9 cellular contexts compared by ENCODE assay signal in genomic region chr9:123996731-123997421, GRCh38. TPM values are rescaled to one million over a fixed set of nuclear protein-coding genes. Genes with fewer than 3 reads are reported as not detected.
DNase-seq lines count a peak whose midpoint lies in the region; ATAC-seq and TF ChIP-seq lines count a peak whose summit lies in the region.
"Had no signal": no experiment of that assay in that cellular context is flagged by ENCODE, and none has a peak within 500 bp of the region (broad histone marks: within the 10 kb centered on the region; RNA-seq: fewer than 3 reads in every experiment).

No MANE protein-coding gene starts in this region.

- no peaks in the 10 kb centered on the region for H3K36me3 Mint-ChIP-seq in GM23338 (ENCODE audit: low read depth)
- H3K36me3 Mint-ChIP-seq in activated naive CD8-positive, alpha-beta T cell treated with anti-CD3 and anti-CD28 coated beads, Interleukin-2, amount 10 ng/mL, durations not matched to agents 7 days and 5 days = peaks cover 3% of the 10 kb centered on the region
- no peaks in the 10 kb centered on the region for H3K36me3 Mint-ChIP-seq in nephron progenitor cell (ENCODE audit: low read depth)
- no peaks in the 10 kb centered on the region for H3K36me3 Mint-ChIP-seq in CD8-positive, alpha-beta T cell

- H3K27me3 Mint-ChIP-seq in GM23338 (ENCODE audit: insufficient read depth, low read depth, poor library complexity) (peaks cover 77% of the 10 kb centered on the region), nephron progenitor cell (ENCODE audit: low read depth, poor library complexity) (peaks cover 79% of the 10 kb centered on the region)
- peaks cover 76% of the 10 kb centered on the region for H3K27me3 Mint-ChIP-seq in activated naive CD8-positive, alpha-beta T cell treated with anti-CD3 and anti-CD28 coated beads, Interleukin-2, amount 10 ng/mL, durations not matched to agents 7 days and 5 days
- peaks cover 64% of the 10 kb centered on the region for H3K27me3 Mint-ChIP-seq in CD8-positive, alpha-beta T cell (ENCODE audit: low read depth)

- H3K4me2 ChIP-seq in GM23338 = peak overlapping the region; percentile 31; the same call in 1 of the 2 replicates

- no peaks in the 10 kb centered on the region for H3K79me2 ChIP-seq in GM23338 (replicated peaks; ENCODE audit: insufficient read depth)

- no peaks in the 10 kb centered on the region for H3K36me3 ChIP-seq in GM06990 (ENCODE audit: control insufficient read depth, insufficient read depth, low read length)
- no peaks in the 10 kb centered on the region for H3K36me3 ChIP-seq in GM23338 (ENCODE audit: insufficient read depth)
- H3K36me3 ChIP-seq in CD8-positive, alpha-beta T cell (ENCODE audit: insufficient read depth, low read length) = no peaks in the 10 kb centered on the region

- H3K4me1 Mint-ChIP-seq in GM23338 (peaks cover 40% of the 10 kb centered on the region), nephron progenitor cell (peaks cover 27% of the 10 kb centered on the region)
- peaks cover 23% of the 10 kb centered on the region for H3K4me1 Mint-ChIP-seq in activated naive CD8-positive, alpha-beta T cell treated with anti-CD3 and anti-CD28 coated beads, Interleukin-2, amount 10 ng/mL, durations not matched to agents 7 days and 5 days
- peaks cover 27% of the 10 kb centered on the region for H3K4me1 Mint-ChIP-seq in CD8-positive, alpha-beta T cell (ENCODE audit: low read depth)

- intact Hi-C loops in CD8-positive, alpha-beta T cell (cut with DNase I, micrococcal nuclease) = no loop called here

- H3F3A ChIP-seq in GM23338 (replicated peaks; ENCODE audit: low read depth) = peaks cover 10% of the 10 kb centered on the region; the same call in 1 of the 2 replicates

- no peak for TF ChIP-seq CTCF in GM06990 (IDR thresholded peaks at IDR 0.05; ENCODE audit: insufficient read depth, low read length, poor library complexity, severe bottlenecking)
- TF ChIP-seq CTCF in GM23338 (conservative IDR thresholded peaks at IDR 0.05; ENCODE audit: low read depth in 2 of 2) = no peak
- no peak for TF ChIP-seq CTCF in nephron progenitor cell (IDR thresholded peaks at IDR 0.05)
- no peak for TF ChIP-seq CTCF in CD8-positive, alpha-beta T cell (IDR thresholded peaks at IDR 0.05)

- peaks cover 40% of the 10 kb centered on the region for H3K4me1 ChIP-seq in GM23338 (ENCODE audit: insufficient read depth)
- H3K4me1 ChIP-seq in CD8-positive, alpha-beta T cell (ENCODE audit: insufficient read depth, low read length) = peaks cover 27% of the 10 kb centered on the region

- DNase-seq in GM06990 (ENCODE audit: extremely low read depth, insufficient read length) = peak; percentile 64
- peak; percentile 53 for DNase-seq in GM23338 (ENCODE audit: low spot score)
- no peak for DNase-seq in activated naive CD8-positive, alpha-beta T cell treated with anti-CD3 and anti-CD28 coated beads, Interleukin-2, amount 10 ng/mL, durations not matched to agents 7 days and 5 days
- no peak for DNase-seq in nephron progenitor cell
- no peak for DNase-seq in NCI-H69 (lab: John Stamatoyannopoulos, UW)
- DNase-seq in CD8-positive, alpha-beta T cell = no peak
- DNase-seq in amniotic stem cell (lab: John Stamatoyannopoulos, UW) = no peak
- no peak for DNase-seq in anterior cingulate cortex (lab: John Stamatoyannopoulos, UW)

- H3K27ac Mint-ChIP-seq in GM23338 (no peak overlapping the region), nephron progenitor cell (no peak overlapping the region)
- no peak overlapping the region for H3K27ac Mint-ChIP-seq in activated naive CD8-positive, alpha-beta T cell treated with anti-CD3 and anti-CD28 coated beads, Interleukin-2, amount 10 ng/mL, durations not matched to agents 7 days and 5 days
- H3K27ac Mint-ChIP-seq in CD8-positive, alpha-beta T cell = no peak overlapping the region

- ATAC-seq in GM23338 = peak; percentile 56
- no peak for ATAC-seq in activated naive CD8-positive, alpha-beta T cell treated with anti-CD3 and anti-CD28 coated beads, Interleukin-2, amount 10 ng/mL, durations not matched to agents 7 days and 5 days (ENCODE audit: low read depth)
- ATAC-seq in CD8-positive, alpha-beta T cell = no peak

- CTCF ChIA-PET in CD8-positive, alpha-beta T cell (lab: Charles Lee) = no interaction called here

- H3K9me2 ChIP-seq in GM23338 (ENCODE audit: insufficient read depth) = no peaks in the 10 kb centered on the region

- H2AFZ ChIP-seq in GM23338 = no peak overlapping the region

- H3K27ac ChIP-seq in GM23338 (ENCODE audit: low read depth) = no peak overlapping the region
- H3K27ac ChIP-seq in CD8-positive, alpha-beta T cell (ENCODE audit: low read depth, low read length) = no peak overlapping the region

- H3K27me3 ChIP-seq in GM06990 (replicated peaks; ENCODE audit: control insufficient read depth, insufficient read depth, low read length) = no peaks in the 10 kb centered on the region
- peaks cover 78% of the 10 kb centered on the region for H3K27me3 ChIP-seq in GM23338 (ENCODE audit: insufficient read depth)
- peaks cover 35% of the 10 kb centered on the region for H3K27me3 ChIP-seq in CD8-positive, alpha-beta T cell (ENCODE audit: insufficient read depth, low read length)

- no peaks in the 10 kb centered on the region for H3K9me3 ChIP-seq in CD8-positive, alpha-beta T cell (ENCODE audit: low read length)

- peak overlapping the region; percentile 17; the same call in 1 of the 3 replicates for H3K4me3 Mint-ChIP-seq in GM23338
- peak overlapping the region; percentile 28 for H3K4me3 Mint-ChIP-seq in activated naive CD8-positive, alpha-beta T cell treated with anti-CD3 and anti-CD28 coated beads, Interleukin-2, amount 10 ng/mL, durations not matched to agents 7 days and 5 days
- H3K4me3 Mint-ChIP-seq in nephron progenitor cell = peak overlapping the region; percentile 23
- no peak overlapping the region for H3K4me3 Mint-ChIP-seq in CD8-positive, alpha-beta T cell

- H3K9me3 Mint-ChIP-seq in GM23338 (no peaks in the 10 kb centered on the region; the same call in 2 of the 3 replicates), nephron progenitor cell (peaks cover 3% of the 10 kb centered on the region)
- H3K9me3 Mint-ChIP-seq in activated naive CD8-positive, alpha-beta T cell treated with anti-CD3 and anti-CD28 coated beads, Interleukin-2, amount 10 ng/mL, durations not matched to agents 7 days and 5 days = no peaks in the 10 kb centered on the region
- H3K9me3 Mint-ChIP-seq in CD8-positive, alpha-beta T cell = no peaks in the 10 kb centered on the region

- POLR2A ChIA-PET in activated naive CD8-positive, alpha-beta T cell treated with anti-CD3 and anti-CD28 coated beads, Interleukin-2, amount 10 ng/mL, durations not matched to agents 7 days and 5 days (lab: Charles Lee) = no interaction called here
- POLR2A ChIA-PET in CD8-positive, alpha-beta T cell (lab: Charles Lee) = no interaction called here

- H3K4me3 ChIP-seq in GM06990 (replicated peaks; ENCODE audit: low read depth, low read length) = no peak overlapping the region
- H3K4me3 ChIP-seq in GM23338 = no peak overlapping the region
- no peak overlapping the region for H3K4me3 ChIP-seq in CD8-positive, alpha-beta T cell (ENCODE audit: low read depth, low read length)

- H4K20me1 ChIP-seq in GM23338 (replicated peaks; ENCODE audit: insufficient read depth) = peaks cover 17% of the 10 kb centered on the region

TF ChIP-seq in GM23338, 12 proteins besides CTCF, POLR2A, EP300 and RAD21:
- TF ChIP-seq ETS1 (IDR thresholded peaks at IDR 0.05) (no peak), STAT1 (IDR thresholded peaks at IDR 0.05; ENCODE audit: unreplicated experiment) (no peak), EZH2phosphoT487 (IDR thresholded peaks at IDR 0.05; ENCODE audit: unreplicated experiment) (no peak), EZH2 (IDR thresholded peaks at IDR 0.05; ENCODE audit: low read depth, unreplicated experiment) (peak; percentile 51)

RNA-seq across cellular contexts. Expression of gene LHX2, which starts 14.7 kb away (rescaled TPM):
- 0.19 and 1.7 TPM in 2 replicates for total RNA-seq in GM23338 (2014; rRNA removed; shearing (Covaris generic))
- 0.45 TPM in 1 of 2 replicates, not detected in the other for polyA plus RNA-seq in GM23338 (2016; fragmentation: Nextera tagmentation; extraction: Ambion mirVana)
- total RNA-seq in activated naive CD8-positive, alpha-beta T cell treated with anti-CD3 and anti-CD28 coated beads, Interleukin-2, amount 10 ng/mL, durations not matched to agents 7 days and 5 days = not detected
- not detected for total RNA-seq in CD8-positive, alpha-beta T cell
- total RNA-seq: omental fat pad had no signal

Comparison
In these comparisons a context has a peak if more than half of its experiments do, and no peak if none do; other contexts are left out.
1. DNase-seq: peak in GM06990 (single experiment) and GM23338 (single experiment); none in activated naive CD8-positive, alpha-beta T cell treated with anti-CD3 and anti-CD28 coated beads, Interleukin-2, amount 10 ng/mL, durations not matched to agents 7 days and 5 days (single experiment), nephron progenitor cell (single experiment), NCI-H69 (single experiment), CD8-positive, alpha-beta T cell (0 of 7), amniotic stem cell (single experiment) and anterior cingulate cortex (0 of 58).